ENCODE assay signal across 9 cellular contexts in the genomic region with DNA sequence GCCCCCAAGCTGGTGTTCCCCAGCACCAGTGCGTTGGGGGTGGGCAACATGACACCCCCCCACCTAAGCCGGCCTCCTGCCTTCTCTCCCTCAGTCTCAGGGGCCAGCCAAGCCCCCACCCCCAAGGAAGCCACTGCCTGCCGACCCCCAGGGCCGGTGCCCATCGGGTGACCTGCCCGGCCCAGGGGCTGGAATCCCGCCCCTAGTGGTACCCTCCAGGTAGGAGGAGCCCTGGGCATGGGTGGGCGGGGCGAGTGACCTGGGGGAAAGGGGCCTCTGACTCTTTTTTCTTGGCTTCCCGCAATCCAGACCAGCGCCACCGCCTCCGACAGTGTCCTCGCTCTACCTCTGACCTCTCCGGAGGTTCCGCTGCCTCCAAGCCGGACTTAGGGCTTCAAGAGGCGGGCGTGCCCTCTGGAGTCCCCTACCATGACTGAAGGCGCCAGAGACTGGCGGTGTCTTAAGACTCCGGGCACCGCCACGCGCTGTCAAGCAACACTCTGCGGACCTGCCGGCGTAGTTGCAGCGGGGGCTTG. TPM values are rescaled to one million over a fixed set of nuclear protein-coding genes. Genes with fewer than 3 reads are reported as not detected.
DNase-seq lines count a peak whose midpoint lies in the region; ATAC-seq and TF ChIP-seq lines count a peak whose summit lies in the region.
"Had no signal": no experiment of that assay in that cellular context is flagged by ENCODE, and none has a peak within 500 bp of the region (broad histone marks: within the 10 kb centered on the region; RNA-seq: fewer than 3 reads in every experiment).

No MANE protein-coding gene starts in this region.

- TF ChIP-seq CTCF in glutamatergic neuron (IDR thresholded peaks at IDR 0.05; ENCODE audit: partially characterized antibody, unreplicated experiment) (no peak), retinal pigment epithelial cell (conservative IDR thresholded peaks at IDR 0.05; ENCODE audit: low read depth, low read length) (peak; percentile 30)

- peaks cover 23% of the 10 kb centered on the region for H3K4me1 Mint-ChIP-seq in activated CD4-positive, alpha-beta T cell treated with anti-CD3 and anti-CD28 coated beads, Interleukin-2, amount 10 ng/mL, durations not matched to agents 24 days and 14 days
- H3K4me1 Mint-ChIP-seq in glutamatergic neuron (ENCODE audit: low read depth, unreplicated experiment): peaks cover 12% of the 10 kb centered on the region

- H3K9me3 Mint-ChIP-seq in activated CD4-positive, alpha-beta T cell treated with anti-CD3 and anti-CD28 coated beads, Interleukin-2, amount 10 ng/mL, durations not matched to agents 24 days and 14 days: no peaks in the 10 kb centered on the region
- peaks cover 5% of the 10 kb centered on the region for H3K9me3 Mint-ChIP-seq in glutamatergic neuron (ENCODE audit: unreplicated experiment)

- ATAC-seq in HG03469 (IDR thresholded peaks at IDR 0.05; ENCODE audit: unreplicated experiment): no peak

- DNase-seq in activated CD4-positive, alpha-beta T cell treated with anti-CD3 and anti-CD28 coated beads, Interleukin-2, amount 10 ng/mL, durations not matched to agents 24 days and 14 days: peak; percentile 67
- DNase-seq in activated CD4-positive, alpha-beta T cell treated with anti-CD3 and anti-CD28 coated beads for 1 hour: no peak
- DNase-seq in NCI-H69 (lab: John Stamatoyannopoulos, UW) (peak; percentile 69), glutamatergic neuron (peak; percentile 77), retinal pigment epithelial cell (ENCODE audit: low read depth) (no peak), Ammon's horn (ENCODE audit: low spot score) (no peak), HUDEP-2 (lab: John Stamatoyannopoulos, UW; ENCODE audit: unreplicated experiment in 76 of 76) (no peak)

- no peak overlapping the region for H3K4me3 ChIP-seq in retinal pigment epithelial cell (ENCODE audit: low read length)

- H3K36me3 Mint-ChIP-seq in activated CD4-positive, alpha-beta T cell treated with anti-CD3 and anti-CD28 coated beads, Interleukin-2, amount 10 ng/mL, durations not matched to agents 24 days and 14 days (ENCODE audit: low read depth): peaks cover 18% of the 10 kb centered on the region
- H3K36me3 Mint-ChIP-seq in glutamatergic neuron (ENCODE audit: unreplicated experiment): peaks cover 5% of the 10 kb centered on the region

- intact Hi-C loops in activated CD4-positive, alpha-beta T cell treated with anti-CD3 and anti-CD28 coated beads, Interleukin-2, amount 10 ng/mL, durations not matched to agents 24 days and 14 days (cut with micrococcal nuclease): loop anchor here (5.0 kb wide), 2 partner anchors 60 to 90 kb away; a partner anchor contains a TSS

- H3K4me3 Mint-ChIP-seq in activated CD4-positive, alpha-beta T cell treated with anti-CD3 and anti-CD28 coated beads, Interleukin-2, amount 10 ng/mL, durations not matched to agents 24 days and 14 days: peak overlapping the region; percentile 80
- H3K4me3 Mint-ChIP-seq in glutamatergic neuron (ENCODE audit: unreplicated experiment): peak overlapping the region; percentile 90

- no peak overlapping the region for H3K27ac Mint-ChIP-seq in activated CD4-positive, alpha-beta T cell treated with anti-CD3 and anti-CD28 coated beads, Interleukin-2, amount 10 ng/mL, durations not matched to agents 24 days and 14 days
- no peak overlapping the region for H3K27ac Mint-ChIP-seq in glutamatergic neuron (ENCODE audit: unreplicated experiment)

- H3K27me3 Mint-ChIP-seq in activated CD4-positive, alpha-beta T cell treated with anti-CD3 and anti-CD28 coated beads, Interleukin-2, amount 10 ng/mL, durations not matched to agents 24 days and 14 days: no peaks in the 10 kb centered on the region
- peaks cover 7% of the 10 kb centered on the region for H3K27me3 Mint-ChIP-seq in glutamatergic neuron (ENCODE audit: unreplicated experiment)

RNA-seq across cellular contexts. Expression of a gene that starts 1.3 kb away (rescaled TPM):
- total RNA-seq in activated CD4-positive, alpha-beta T cell treated with anti-CD3 and anti-CD28 coated beads, Interleukin-2, amount 10 ng/mL, durations not matched to agents 24 days and 14 days: 5.8 and 6.2 TPM in 2 replicates
- total RNA-seq in glutamatergic neuron (ENCODE audit: unreplicated experiment): 2.9 TPM

RNA-seq across cellular contexts. Expression of a gene that starts 11.1 kb away (rescaled TPM):
- 79.7 and 84.5 TPM in 2 replicates for total RNA-seq in activated CD4-positive, alpha-beta T cell treated with anti-CD3 and anti-CD28 coated beads, Interleukin-2, amount 10 ng/mL, durations not matched to agents 24 days and 14 days
- total RNA-seq in glutamatergic neuron (ENCODE audit: unreplicated experiment): 7.6 TPM

RNA-seq across cellular contexts. Expression of a gene that starts 16.4 kb away (rescaled TPM):
- 3.6 and 4.4 TPM in 2 replicates for total RNA-seq in activated CD4-positive, alpha-beta T cell treated with anti-CD3 and anti-CD28 coated beads, Interleukin-2, amount 10 ng/mL, durations not matched to agents 24 days and 14 days
- total RNA-seq in glutamatergic neuron (ENCODE audit: unreplicated experiment): 14.6 TPM

RNA-seq across cellular contexts. Expression of a gene that starts 28.6 kb away (rescaled TPM):
- not detected in 2 replicates for total RNA-seq in activated CD4-positive, alpha-beta T cell treated with anti-CD3 and anti-CD28 coated beads, Interleukin-2, amount 10 ng/mL, durations not matched to agents 24 days and 14 days
- total RNA-seq in glutamatergic neuron (ENCODE audit: unreplicated experiment): not detected
- total RNA-seq: NCI-H460 had no signal

RNA-seq across cellular contexts. Expression of a gene that starts 28.6 kb away (rescaled TPM):
- 0.16 TPM in 1 of 2 replicates, not detected in the other for total RNA-seq in activated CD4-positive, alpha-beta T cell treated with anti-CD3 and anti-CD28 coated beads, Interleukin-2, amount 10 ng/mL, durations not matched to agents 24 days and 14 days
- total RNA-seq in glutamatergic neuron (ENCODE audit: unreplicated experiment): 0.64 TPM

Comparison
In these comparisons a context has a peak if more than half of its experiments do, and no peak if none do; other contexts are left out.
1. DNase-seq: peak in activated CD4-positive, alpha-beta T cell treated with anti-CD3 and anti-CD28 coated beads, Interleukin-2, amount 10 ng/mL, durations not matched to agents 24 days and 14 days (single experiment), NCI-H69 (single experiment) and glutamatergic neuron (single experiment); none in activated CD4-positive, alpha-beta T cell treated with anti-CD3 and anti-CD28 coated beads for 1 hour (single experiment), retinal pigment epithelial cell (single experiment), Ammon's horn (single experiment) and HUDEP-2 (0 of 76).